In the genomic region with DNA sequence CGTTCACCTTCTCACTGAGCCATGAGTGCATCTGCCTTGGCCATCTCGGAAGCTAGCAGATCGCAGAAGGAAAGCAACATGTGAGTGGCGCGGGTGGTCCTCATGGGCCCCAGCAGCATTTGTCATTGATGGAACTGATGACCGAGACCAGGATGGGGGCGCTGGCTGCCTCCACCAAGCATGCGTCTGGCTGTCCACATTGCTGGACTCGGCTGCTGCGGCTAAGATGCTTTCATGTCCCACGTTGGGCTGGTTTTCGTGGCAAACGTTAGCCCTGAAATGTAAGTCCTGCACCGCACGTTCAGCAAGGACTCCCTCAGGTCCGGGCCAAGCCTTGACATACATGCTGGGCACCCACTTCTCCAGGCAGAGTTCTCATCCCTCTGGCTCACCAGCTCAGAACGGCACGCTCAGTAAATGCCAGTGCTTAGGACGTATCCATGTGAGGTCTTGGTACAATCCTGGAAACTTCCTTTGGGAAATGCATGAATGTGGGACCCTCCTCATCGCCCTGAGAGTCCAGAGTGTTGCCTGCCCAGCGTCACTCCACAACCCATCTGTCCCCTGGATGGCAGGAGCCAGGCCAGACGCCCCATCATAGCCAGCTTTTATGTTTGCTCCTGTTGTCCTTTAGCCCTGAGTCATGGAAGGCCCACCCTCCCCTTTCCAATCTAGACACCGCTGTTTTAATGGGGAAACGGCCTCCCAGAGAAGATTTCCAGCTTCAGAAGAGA, we compare ENCODE assay signal across 10 cellular contexts. TPM values are rescaled to one million over a fixed set of nuclear protein-coding genes. Genes with fewer than 3 reads are reported as not detected.
DNase-seq lines count a peak whose midpoint lies in the region; ATAC-seq and TF ChIP-seq lines count a peak whose summit lies in the region.
"Had no signal": no experiment of that assay in that cellular context is flagged by ENCODE, and none has a peak within 500 bp of the region (broad histone marks: within the 10 kb centered on the region; RNA-seq: fewer than 3 reads in every experiment).

No MANE protein-coding gene starts in this region.

- no peak for TF ChIP-seq POLR2A in uterus (IDR thresholded peaks at IDR 0.05)

- no peaks in the 10 kb centered on the region for H3K9me3 ChIP-seq in heart right ventricle
- no peaks in the 10 kb centered on the region for H3K9me3 ChIP-seq in uterus

- intact Hi-C loops in heart right ventricle (cut with DNase I) (no loop called here), Right ventricle myocardium inferior (cut with DNase I) (loop anchor here (5.0 kb wide), 1 partner anchor 33 kb away; no protein-coding TSS in a partner anchor), natural killer cell (cut with micrococcal nuclease) (loop anchor here (5.0 kb wide), 1 partner anchor 33 kb away; no protein-coding TSS in a partner anchor), uterus (cut with DNase I; ENCODE audit: low total_unique reads) (no loop called here)

- H3K36me3 Mint-ChIP-seq in activated naive CD8-positive, alpha-beta T cell treated with anti-CD3 and anti-CD28 coated beads for 36 hours: peaks cover 23% of the 10 kb centered on the region
- H3K36me3 Mint-ChIP-seq in natural killer cell: no peaks in the 10 kb centered on the region

- TF ChIP-seq CTCF in heart right ventricle (IDR thresholded peaks at IDR 0.05): no peak
- no peak for TF ChIP-seq CTCF in natural killer cell (IDR thresholded peaks at IDR 0.05)
- TF ChIP-seq CTCF in uterus (IDR thresholded peaks at IDR 0.05): no peak

- WGBS in heart right ventricle, 2 donors: 91 to 92% methylated on average over 24 of the region's 24 CpGs

- H3K36me3 ChIP-seq in heart right ventricle: no peaks in the 10 kb centered on the region
- no peaks in the 10 kb centered on the region for H3K36me3 ChIP-seq in uterus

- H3K27ac ChIP-seq in heart right ventricle: peak overlapping the region in 9 of 10 donors; percentile 66 to 95 (median 85)
- peak overlapping the region; percentile 92 to 98 for H3K27ac ChIP-seq in uterus

- H3K4me3 ChIP-seq in heart right ventricle (peak overlapping the region in 1 of 10 donors; percentile 41), uterus (no peak overlapping the region)

- no peaks in the 10 kb centered on the region for H3K9me3 Mint-ChIP-seq in activated naive CD8-positive, alpha-beta T cell treated with anti-CD3 and anti-CD28 coated beads for 36 hours
- no peaks in the 10 kb centered on the region for H3K9me3 Mint-ChIP-seq in natural killer cell

- ATAC-seq in heart right ventricle: no peak
- ATAC-seq in Right ventricle myocardium inferior: no peak
- no peak for ATAC-seq in natural killer cell
- ATAC-seq in left lobe of liver: no peak
- ATAC-seq in HG02798 (IDR thresholded peaks at IDR 0.05; ENCODE audit: poor library complexity, unreplicated experiment): no peak

- H3K27me3 ChIP-seq in heart right ventricle (peaks cover 0 to 3% (median 0%) of the 10 kb centered on the region in 7 donors), uterus (no peaks in the 10 kb centered on the region)

- peak overlapping the region; percentile 68 for H3K4me3 Mint-ChIP-seq in activated naive CD8-positive, alpha-beta T cell treated with anti-CD3 and anti-CD28 coated beads for 36 hours
- peak overlapping the region; percentile 91 for H3K4me3 Mint-ChIP-seq in natural killer cell

- peak overlapping the region; percentile 95 for H3K27ac Mint-ChIP-seq in activated naive CD8-positive, alpha-beta T cell treated with anti-CD3 and anti-CD28 coated beads for 36 hours
- peak overlapping the region; percentile 92 to 97 for H3K27ac Mint-ChIP-seq in natural killer cell

- H3K27me3 Mint-ChIP-seq in activated naive CD8-positive, alpha-beta T cell treated with anti-CD3 and anti-CD28 coated beads for 36 hours: no peaks in the 10 kb centered on the region
- no peaks in the 10 kb centered on the region for H3K27me3 Mint-ChIP-seq in natural killer cell (ENCODE audit: low read depth in 2 of 2)

- peaks cover 42% of the 10 kb centered on the region for H3K4me1 Mint-ChIP-seq in activated naive CD8-positive, alpha-beta T cell treated with anti-CD3 and anti-CD28 coated beads for 36 hours
- peaks cover 19 to 20% of the 10 kb centered on the region in 2 donors for H3K4me1 Mint-ChIP-seq in natural killer cell

- DNase-seq in heart right ventricle: no peak
- DNase-seq in Right ventricle myocardium inferior (ENCODE audit: missing footprints): no peak
- no peak for DNase-seq in activated naive CD8-positive, alpha-beta T cell treated with anti-CD3 and anti-CD28 coated beads for 36 hours
- DNase-seq in natural killer cell: no peak
- no peak for DNase-seq in uterus
- no peak for DNase-seq in left lobe of liver (ENCODE audit: low spot score)
- DNase-seq in NOMO-1 treated with dmso at 0.1 percent for 144 hours (lab: John Stamatoyannopoulos, UW; ENCODE audit: unreplicated experiment): no peak
- DNase-seq: H7, NCI-H2029 treated with DMSO at 0.1 percent for 48 hours had no signal

- H3K4me1 ChIP-seq in heart right ventricle (peaks cover 16 to 67% (median 54%) of the 10 kb centered on the region in 9 donors), uterus (peaks cover 0 to 19% of the 10 kb centered on the region in 2 donors)

RNA-seq across cellular contexts. Expression of a gene that starts 8.4 kb away (rescaled TPM):
- total RNA-seq in heart right ventricle: 10 to 100 TPM in 3 of 10 donors, 1 to 10 TPM in 7; 1.5 to 34.3 (median 4.9) TPM
- 10 to 100 TPM; 21.7 to 52.7 TPM for polyA plus RNA-seq in heart right ventricle
- total RNA-seq in Right ventricle myocardium inferior: 15.5 TPM
- 10 to 100 TPM; 55.0 to 56.9 TPM for total RNA-seq in activated naive CD8-positive, alpha-beta T cell treated with anti-CD3 and anti-CD28 coated beads for 36 hours
- 1 to 10 TPM in 2 of 3 donors, under 1 TPM in 1; 0.59 to 1.4 (median 1.1) TPM for total RNA-seq in natural killer cell
- 10 to 100 TPM in 3 of 4 donors, 1 to 10 TPM in 1; 1.8 to 51.2 (median 29.9) TPM for total RNA-seq in uterus
- 1.7 TPM for total RNA-seq in left lobe of liver

RNA-seq across cellular contexts. Expression of a gene that starts 57.9 kb away (rescaled TPM):
- total RNA-seq in heart right ventricle: under 1 TPM in 2 of 10 donors, not detected in 8; 0.08 TPM
- not detected for polyA plus RNA-seq in heart right ventricle
- total RNA-seq in Right ventricle myocardium inferior: not detected
- total RNA-seq in activated naive CD8-positive, alpha-beta T cell treated with anti-CD3 and anti-CD28 coated beads for 36 hours: not detected
- under 1 TPM in 2 of 3 donors, not detected in 1; 0.11 to 0.45 TPM for total RNA-seq in natural killer cell
- total RNA-seq in uterus: not detected
- total RNA-seq in left lobe of liver: 0.10 TPM

Comparison
In these comparisons a context has a peak if more than half of its experiments do, and no peak if none do; other contexts are left out.
1. intact Hi-C loops: an anchor here in Right ventricle myocardium inferior (5.0 kb wide) and natural killer cell (5.0 kb wide); none called in heart right ventricle and uterus.